ENCODE assay signal across 9 cellular contexts in the genomic region with DNA sequence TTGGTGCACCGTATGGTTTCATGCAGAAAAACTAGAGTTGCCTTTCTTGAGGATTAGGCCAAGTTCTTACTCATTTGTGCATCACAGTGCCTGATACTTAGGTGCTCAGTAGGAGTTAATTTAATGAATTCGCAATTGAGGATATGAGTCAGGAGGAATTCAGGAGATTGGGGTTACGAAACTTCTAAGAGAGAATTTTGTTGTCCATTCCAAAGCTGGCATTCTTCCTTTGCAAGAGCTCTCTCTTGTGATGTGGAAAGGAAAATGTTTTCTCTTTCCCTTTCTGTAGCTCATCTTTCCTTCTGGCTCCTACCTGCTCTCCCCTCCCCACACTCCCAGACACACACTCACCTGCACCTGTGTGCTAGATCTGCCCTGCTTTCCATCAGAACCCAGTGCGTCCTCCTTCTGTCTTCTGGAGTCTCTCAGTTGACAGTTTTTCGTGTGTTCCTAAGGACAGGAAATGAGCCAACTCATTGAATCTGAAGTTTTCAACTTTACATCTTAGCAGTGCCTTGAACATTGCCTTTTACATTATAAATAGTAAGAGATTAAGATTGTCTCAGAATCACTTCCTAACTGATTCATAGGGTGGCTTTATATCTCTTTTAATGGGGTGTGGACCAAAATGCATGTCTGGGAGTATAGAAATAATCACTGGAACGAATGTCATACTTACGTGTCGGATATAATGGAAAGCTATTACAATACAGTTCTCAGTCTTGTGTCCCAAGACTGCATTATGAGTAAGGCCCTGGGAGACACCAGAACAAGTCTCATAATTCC. TPM values are rescaled to one million over a fixed set of nuclear protein-coding genes. Genes with fewer than 3 reads are reported as not detected.
DNase-seq lines count a peak whose midpoint lies in the region; ATAC-seq, FAIRE-seq and TF ChIP-seq lines count a peak whose summit lies in the region.
"Had no signal": no experiment of that assay in that cellular context is flagged by ENCODE, and none has a peak within 500 bp of the region (broad histone marks: within the 10 kb centered on the region; RNA-seq: fewer than 3 reads in every experiment).

No MANE protein-coding gene starts in this region.

- peak; percentile 84 for DNase-seq in GM03348 (ENCODE audit: low spot score)
- peak; percentile 79 for DNase-seq in RCC 7860 (ENCODE audit: low spot score)
- DNase-seq in epithelial cell of esophagus (ENCODE audit: low read depth): peak; percentile 90
- DNase-seq in non-pigmented ciliary epithelial cell (ENCODE audit: low read depth): peak; percentile 85
- DNase-seq in SHP77 (lab: John Stamatoyannopoulos, UW): no peak
- DNase-seq in Peyer's patch: no peak
- DNase-seq in activated naive CD8-positive, alpha-beta T cell treated with anti-CD3 and anti-CD28 coated beads for 36 hours: no peak
- no peak for DNase-seq in Right ventricle myocardium superior

- H3K4me1 Mint-ChIP-seq in activated naive CD8-positive, alpha-beta T cell treated with anti-CD3 and anti-CD28 coated beads for 36 hours: no peaks in the 10 kb centered on the region
- H3K4me1 Mint-ChIP-seq: central memory CD8-positive, alpha-beta T cell had no signal

- H3K27me3 ChIP-seq in Peyer's patch: no peaks in the 10 kb centered on the region

- no peak for TF ChIP-seq POLR2A in Peyer's patch (IDR thresholded peaks at IDR 0.05)

- no peak for ATAC-seq in Right ventricle myocardium superior (ENCODE audit: poor library complexity)

- no peaks in the 10 kb centered on the region for H3K4me1 ChIP-seq in Peyer's patch

- H3K27me3 Mint-ChIP-seq in activated naive CD8-positive, alpha-beta T cell treated with anti-CD3 and anti-CD28 coated beads for 36 hours: no peaks in the 10 kb centered on the region
- H3K27me3 Mint-ChIP-seq: central memory CD8-positive, alpha-beta T cell had no signal

- peaks cover 20% of the 10 kb centered on the region for H3K36me3 Mint-ChIP-seq in activated naive CD8-positive, alpha-beta T cell treated with anti-CD3 and anti-CD28 coated beads for 36 hours

- no peak overlapping the region for H3K4me3 Mint-ChIP-seq in activated naive CD8-positive, alpha-beta T cell treated with anti-CD3 and anti-CD28 coated beads for 36 hours
- H3K4me3 Mint-ChIP-seq: central memory CD8-positive, alpha-beta T cell had no signal

- no peak overlapping the region for H3K27ac Mint-ChIP-seq in activated naive CD8-positive, alpha-beta T cell treated with anti-CD3 and anti-CD28 coated beads for 36 hours

- peaks cover 0 to 52% (median 0%) of the 10 kb centered on the region in 3 donors for H3K36me3 ChIP-seq in Peyer's patch

- no peaks in the 10 kb centered on the region for H3K9me3 ChIP-seq in Peyer's patch

- no peaks in the 10 kb centered on the region for H3K9me3 Mint-ChIP-seq in activated naive CD8-positive, alpha-beta T cell treated with anti-CD3 and anti-CD28 coated beads for 36 hours
- H3K9me3 Mint-ChIP-seq: central memory CD8-positive, alpha-beta T cell had no signal

- H3K4me3 ChIP-seq in epithelial cell of esophagus (ENCODE audit: low read length): no peak overlapping the region
- H3K4me3 ChIP-seq in Peyer's patch: no peak overlapping the region

- FAIRE-seq in RCC 7860 (lab: Jason Lieb, UNC): peak; percentile 78

- intact Hi-C loops in Right ventricle myocardium superior (cut with DNase I): no loop called here

- TF ChIP-seq CTCF in epithelial cell of esophagus (IDR thresholded peaks at IDR 0.05; ENCODE audit: insufficient read depth, low read depth, low read length, missing control alignments) (peak; percentile 8), Peyer's patch (IDR thresholded peaks at IDR 0.05) (no peak)

- no peak overlapping the region for H3K27ac ChIP-seq in Peyer's patch

RNA-seq across cellular contexts. Expression of a gene that starts 19.7 kb away (rescaled TPM):
- total RNA-seq in Peyer's patch: 100 to 1,000 TPM in 3 of 4 donors, 10 to 100 TPM in 1; 91.8 to 231 (median 113) TPM
- 10 to 100 TPM; 67.4 to 67.5 TPM for total RNA-seq in activated naive CD8-positive, alpha-beta T cell treated with anti-CD3 and anti-CD28 coated beads for 36 hours
- 25.7 TPM for total RNA-seq in Right ventricle myocardium superior

RNA-seq across cellular contexts. Expression of a gene that starts 27.2 kb away (rescaled TPM):
- total RNA-seq in Peyer's patch (10 to 100 TPM; 14.6 to 24.9 (median 18.0) TPM), Right ventricle myocardium superior (31.0 TPM)
- total RNA-seq in activated naive CD8-positive, alpha-beta T cell treated with anti-CD3 and anti-CD28 coated beads for 36 hours: 10 to 100 TPM; 12.9 to 13.5 TPM

RNA-seq across cellular contexts. Expression of a gene that starts 27.3 kb away (rescaled TPM):
- total RNA-seq in Peyer's patch (1 to 10 TPM in 2 of 4 donors, under 1 TPM in 1, not detected in 1; 0.70 to 2.4 (median 1.5) TPM), Right ventricle myocardium superior (3.4 TPM)
- total RNA-seq in activated naive CD8-positive, alpha-beta T cell treated with anti-CD3 and anti-CD28 coated beads for 36 hours: 1 to 10 TPM; 7.2 to 8.1 TPM

RNA-seq across cellular contexts. Expression of a gene that starts 52.5 kb away (rescaled TPM):
- total RNA-seq in Peyer's patch: 10 to 100 TPM in 1 of 4 donors, 1 to 10 TPM in 2, not detected in 1; 2.4 to 11.0 (median 4.8) TPM
- total RNA-seq in activated naive CD8-positive, alpha-beta T cell treated with anti-CD3 and anti-CD28 coated beads for 36 hours: 10 to 100 TPM; 42.3 to 44.8 TPM
- total RNA-seq in Right ventricle myocardium superior: 7.8 TPM

Comparison
In these comparisons a context has a peak if more than half of its experiments do, and no peak if none do; other contexts are left out.
1. DNase-seq: peak in GM03348 (single experiment), RCC 7860 (single experiment), epithelial cell of esophagus (single experiment) and non-pigmented ciliary epithelial cell (single experiment); none in SHP77 (0 of 2), Peyer's patch (0 of 3), activated naive CD8-positive, alpha-beta T cell treated with anti-CD3 and anti-CD28 coated beads for 36 hours (single experiment) and Right ventricle myocardium superior (single experiment).